In the genomic region with DNA sequence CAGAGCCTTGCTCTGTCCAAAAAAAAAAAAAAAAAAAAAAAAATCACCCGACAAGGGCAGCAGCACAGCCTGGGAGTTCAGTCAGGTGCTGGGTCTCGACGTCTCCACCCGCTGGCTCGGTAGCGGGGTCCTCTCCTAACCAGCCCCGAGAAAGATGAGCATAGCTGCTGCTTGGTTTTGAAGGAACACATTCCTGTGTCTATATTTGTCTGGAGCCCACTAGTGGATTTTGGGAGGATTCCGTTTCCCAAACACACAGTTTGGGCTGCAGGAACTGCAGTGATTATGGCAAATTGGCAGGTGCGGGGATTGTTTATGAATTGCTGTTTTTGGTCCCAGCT, we compare ENCODE assay signal across 9 cellular contexts. TPM values are rescaled to one million over a fixed set of nuclear protein-coding genes. Genes with fewer than 3 reads are reported as not detected.
DNase-seq lines count a peak whose midpoint lies in the region; ATAC-seq and TF ChIP-seq lines count a peak whose summit lies in the region.
"Had no signal": no experiment of that assay in that cellular context is flagged by ENCODE, and none has a peak within 500 bp of the region (broad histone marks: within the 10 kb centered on the region; RNA-seq: fewer than 3 reads in every experiment).

No MANE protein-coding gene starts in this region.

- intact Hi-C loops in MCF 10A (cut with micrococcal nuclease), result no loop called here

- CTCF ChIA-PET in MCF 10A (lab: Yijun Ruan, JAX), result interaction anchor here (0.6 to 2.1 kb wide), 4 partner anchors 59 to 807 kb away, joined by 3 to 11 read pairs (median 4); no protein-coding TSS in a partner anchor

- no peak for DNase-seq in AG09319 (ENCODE audit: extremely low read depth, low read depth)
- DNase-seq in HFFc6, result no peak
- DNase-seq in MCF 10A (ENCODE audit: unreplicated experiment), result peak; percentile 1
- DNase-seq in AG08395 (ENCODE audit: low spot score), result no peak
- no peak for DNase-seq in UCSD-AML1 (lab: John Stamatoyannopoulos, UW; ENCODE audit: unreplicated experiment)
- DNase-seq: NCI-H187 treated with DMSO at 0.1 percent for 48 hours had no signal

- peak overlapping the region; percentile 83 for H3K4me3 Mint-ChIP-seq in HFFc6
- peak overlapping the region; percentile 58 for H3K4me3 Mint-ChIP-seq in MCF 10A (ENCODE audit: unreplicated experiment)

- peaks cover 5% of the 10 kb centered on the region for H3K9me3 Mint-ChIP-seq in HFFc6
- H3K9me3 Mint-ChIP-seq in MCF 10A (ENCODE audit: unreplicated experiment), result no peaks in the 10 kb centered on the region

- no peak overlapping the region for H3K27ac Mint-ChIP-seq in HFFc6
- H3K27ac Mint-ChIP-seq in MCF 10A (ENCODE audit: low read depth, unreplicated experiment), result no peak overlapping the region

- peak overlapping the region; percentile 76 for H3K4me3 ChIP-seq in mononuclear cell (ENCODE audit: low read length)

- H3K36me3 Mint-ChIP-seq in HFFc6 (ENCODE audit: low read depth), result peaks cover 29% of the 10 kb centered on the region; the same call in 1 of the 2 replicates
- no peaks in the 10 kb centered on the region for H3K36me3 Mint-ChIP-seq in MCF 10A (ENCODE audit: insufficient read depth, unreplicated experiment)

- BruUV-seq in MCF 10A (replicated peaks; lab: Mats Ljungman, UMichigan), result no TSS peak

- ATAC-seq in HG03095 (IDR thresholded peaks at IDR 0.05; ENCODE audit: unreplicated experiment) (no peak), GM18873 (IDR thresholded peaks at IDR 0.05; ENCODE audit: low FRiP score, unreplicated experiment) (no peak)

- no peaks in the 10 kb centered on the region for H3K27me3 ChIP-seq in mononuclear cell (ENCODE audit: insufficient read depth, low read length)

- H3K9me3 ChIP-seq in mononuclear cell (ENCODE audit: low read depth, low read length), result no peaks in the 10 kb centered on the region

- H3K4me1 Mint-ChIP-seq in HFFc6 (ENCODE audit: low read depth) (peaks cover 35% of the 10 kb centered on the region), MCF 10A (ENCODE audit: insufficient read depth, unreplicated experiment) (peaks cover 10% of the 10 kb centered on the region)

- TF ChIP-seq CTCF in AG09319 (IDR thresholded peaks at IDR 0.05; ENCODE audit: low read depth, low read length) (peak; percentile 28), HFFc6 (IDR thresholded peaks at IDR 0.05) (no peak), MCF 10A (IDR thresholded peaks at IDR 0.05; ENCODE audit: unreplicated experiment) (no peak)

- peaks cover 41% of the 10 kb centered on the region for H3K27me3 Mint-ChIP-seq in HFFc6 (ENCODE audit: insufficient read depth)
- peaks cover 43% of the 10 kb centered on the region for H3K27me3 Mint-ChIP-seq in MCF 10A (ENCODE audit: insufficient read depth, unreplicated experiment)

- POLR2A ChIA-PET in MCF 10A (lab: Yijun Ruan, JAX), result interaction anchor here (0.9 kb wide), 1 partner anchor 14 kb away, joined by 3 read pairs; no protein-coding TSS in a partner anchor

- H3K4me1 ChIP-seq in mononuclear cell (ENCODE audit: insufficient read depth, low read length), result peaks cover 60% of the 10 kb centered on the region

RNA-seq across cellular contexts. Expression of a gene that starts 1.2 kb away (rescaled TPM):
- total RNA-seq in HFFc6 (2021; fragmentation: NEBNext Ultra II Directional; extraction: Animal tissue kit (Norgen Biotek cat#: 25700)), result 10 to 100 TPM in 4 of 6 experiments, 1 to 10 TPM in 2; 9.3 to 25.7 (median 21.7) TPM
- not detected in 2 replicates for total RNA-seq in MCF 10A (2022)
- 45.9 TPM for total RNA-seq in mononuclear cell
